ENCODE assay signal across 1 cellular context in the genomic region with DNA sequence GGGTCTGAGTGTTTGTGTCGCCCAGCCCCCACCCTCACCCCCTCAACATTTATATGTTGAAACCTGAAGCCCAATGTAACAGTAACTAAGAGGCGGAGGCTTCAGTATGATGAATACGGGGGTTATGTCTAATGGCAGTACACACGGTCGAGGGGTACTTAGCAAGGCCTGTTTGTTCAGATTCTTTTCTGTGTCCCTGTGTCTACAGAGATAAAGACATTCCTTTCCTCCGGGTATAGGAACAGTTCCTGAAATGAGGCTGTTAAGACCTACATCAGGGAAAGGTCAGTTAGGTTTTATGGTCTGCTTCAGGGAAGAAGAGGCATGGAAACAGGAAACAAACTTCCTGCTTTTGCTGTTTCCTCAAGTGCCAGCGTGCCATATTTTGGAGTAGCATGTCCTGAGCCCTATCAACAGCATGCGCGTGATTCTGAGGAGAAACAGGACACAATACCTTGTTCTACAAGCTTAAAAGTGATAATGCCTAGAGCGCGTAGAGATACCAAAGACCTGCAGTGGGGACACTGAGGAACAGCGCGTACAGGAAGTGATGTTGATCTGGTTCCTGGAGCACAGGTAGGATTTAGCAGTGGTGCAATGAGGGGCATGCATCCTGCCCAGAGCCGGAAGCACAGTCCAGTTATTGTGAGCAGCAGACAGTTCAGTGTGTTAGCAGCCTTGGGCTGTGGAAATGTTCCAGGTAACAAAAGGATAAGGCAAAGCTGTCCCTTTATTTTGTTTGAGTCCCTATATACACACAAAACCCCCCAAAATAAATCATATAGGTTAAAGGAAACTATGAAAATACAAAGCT.
TF ChIP-seq lines count a peak whose summit lies in the region.

No MANE protein-coding gene starts in this region.

TF ChIP-seq in HCT116, 20 proteins besides CTCF, POLR2A, EP300 and RAD21:
- TF ChIP-seq, protein P1, sequence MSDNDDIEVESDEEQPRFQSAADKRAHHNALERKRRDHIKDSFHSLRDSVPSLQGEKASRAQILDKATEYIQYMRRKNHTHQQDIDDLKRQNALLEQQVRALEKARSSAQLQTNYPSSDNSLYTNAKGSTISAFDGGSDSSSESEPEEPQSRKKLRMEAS (IDR thresholded peaks at IDR 0.05): no peak
- TF ChIP-seq EGR1 (IDR thresholded peaks at IDR 0.05; ENCODE audit: low read depth): no peak
- TF ChIP-seq EZH2phosphoT487 (IDR thresholded peaks at IDR 0.05; ENCODE audit: borderline replicate concordance): no peak
- no peak for TF ChIP-seq TCF7L2 (IDR thresholded peaks at IDR 0.05; ENCODE audit: borderline replicate concordance, extremely low read depth, insufficient read depth, insufficient read length)
TF ChIP-seq in HCT116: peak in this region for 0.
